9 cellular contexts compared by ENCODE assay signal in the genomic region with DNA sequence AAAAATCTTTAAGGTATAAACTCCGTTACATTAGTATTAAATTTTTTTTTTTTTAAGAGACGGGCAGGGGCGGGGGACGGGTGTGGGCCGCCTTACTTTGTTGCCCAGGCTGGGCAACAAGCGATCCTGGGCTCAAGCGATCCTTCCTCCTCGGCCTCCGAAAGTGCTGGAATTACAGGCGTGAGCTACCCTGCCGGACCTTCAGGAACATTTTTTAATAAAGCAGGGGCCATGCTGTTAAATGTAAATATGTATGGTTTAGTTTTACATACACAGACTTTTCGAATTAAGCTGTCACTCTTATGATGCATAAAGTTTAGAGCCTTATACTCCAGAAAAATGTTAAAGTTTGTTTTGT. TPM values are rescaled to one million over a fixed set of nuclear protein-coding genes. Genes with fewer than 3 reads are reported as not detected.
DNase-seq lines count a peak whose midpoint lies in the region; ATAC-seq and TF ChIP-seq lines count a peak whose summit lies in the region.
"Had no signal": no experiment of that assay in that cellular context is flagged by ENCODE, and none has a peak within 500 bp of the region (broad histone marks: within the 10 kb centered on the region; RNA-seq: fewer than 3 reads in every experiment).

No MANE protein-coding gene starts in this region.

- H3K36me3 ChIP-seq in MG63 (no peaks in the 10 kb centered on the region), duodenal mucosa (ENCODE audit: control insufficient read depth in 1 of 2, insufficient read depth in 2 of 2, low read length in 2 of 2) (no peaks in the 10 kb centered on the region)

- H3K9me3 ChIP-seq in MG63 = no peaks in the 10 kb centered on the region
- H3K9me3 ChIP-seq in duodenal mucosa (ENCODE audit: control insufficient read depth in 1 of 2, low read length in 2 of 2) = no peaks in the 10 kb centered on the region

- H3K27me3 Mint-ChIP-seq in CD14-positive monocyte (ENCODE audit: low read depth in 3 of 3) = no peaks in the 10 kb centered on the region
- no peaks in the 10 kb centered on the region for H3K27me3 Mint-ChIP-seq in natural killer cell treated with Interleukin-12 subunit alpha and Interleukin-12 subunit beta and Interleukin-15 and Interleukin-18, amount 100 ng/mL, for 72 hours
- H3K27me3 Mint-ChIP-seq: memory B cell had no signal

- ATAC-seq in natural killer cell treated with Interleukin-12 subunit alpha and Interleukin-12 subunit beta and Interleukin-15 and Interleukin-18, amount 100 ng/mL, for 72 hours = no peak
- ATAC-seq in foreskin keratinocyte (no peak), GM21360 (IDR thresholded peaks at IDR 0.05; ENCODE audit: unreplicated experiment) (no peak), HG02798 (IDR thresholded peaks at IDR 0.05; ENCODE audit: poor library complexity, unreplicated experiment) (no peak)

- H3K4me3 ChIP-seq in MG63 = peak overlapping the region; percentile 87
- H3K4me3 ChIP-seq in duodenal mucosa (ENCODE audit: low read depth in 1 of 2, low read length in 2 of 2) = peak overlapping the region; percentile 92 to 95

- H3K4me1 ChIP-seq in duodenal mucosa (ENCODE audit: control insufficient read depth in 1 of 2, insufficient read depth in 2 of 2, low read length in 2 of 2) = peaks cover 8 to 23% of the 10 kb centered on the region in 2 donors
- H3K4me1 ChIP-seq in foreskin keratinocyte = peaks cover 4% of the 10 kb centered on the region

- peak overlapping the region; percentile 95 to 96 for H3K4me3 Mint-ChIP-seq in CD14-positive monocyte
- H3K4me3 Mint-ChIP-seq in natural killer cell treated with Interleukin-12 subunit alpha and Interleukin-12 subunit beta and Interleukin-15 and Interleukin-18, amount 100 ng/mL, for 72 hours = peak overlapping the region; percentile 99

- H3K9me3 Mint-ChIP-seq in CD14-positive monocyte = peaks cover 0 to 1% (median 0%) of the 10 kb centered on the region in 7 donors
- no peaks in the 10 kb centered on the region for H3K9me3 Mint-ChIP-seq in natural killer cell treated with Interleukin-12 subunit alpha and Interleukin-12 subunit beta and Interleukin-15 and Interleukin-18, amount 100 ng/mL, for 72 hours
- H3K9me3 Mint-ChIP-seq: memory B cell had no signal

- H3K36me3 Mint-ChIP-seq in CD14-positive monocyte = peaks cover 0 to 4% of the 10 kb centered on the region in 2 donors
- H3K36me3 Mint-ChIP-seq in natural killer cell treated with Interleukin-12 subunit alpha and Interleukin-12 subunit beta and Interleukin-15 and Interleukin-18, amount 100 ng/mL, for 72 hours = peaks cover 4% of the 10 kb centered on the region
- H3K36me3 Mint-ChIP-seq: memory B cell had no signal

- peak overlapping the region; percentile 93 to 97 for H3K9ac ChIP-seq in duodenal mucosa (ENCODE audit: low read depth in 1 of 2, low read length in 2 of 2)

- H3K4me1 Mint-ChIP-seq in CD14-positive monocyte = peaks cover 71% of the 10 kb centered on the region
- peaks cover 35 to 37% of the 10 kb centered on the region in 2 donors for H3K4me1 Mint-ChIP-seq in natural killer cell treated with Interleukin-12 subunit alpha and Interleukin-12 subunit beta and Interleukin-15 and Interleukin-18, amount 100 ng/mL, for 72 hours (ENCODE audit: low read depth in 2 of 2)

- intact Hi-C loops in CD14-positive monocyte (cut with micrococcal nuclease) = loop anchor here in 1 of 2 donors (5.0 kb wide), 1 partner anchor 75 kb away; a partner anchor contains a TSS

- H3K27ac Mint-ChIP-seq in CD14-positive monocyte = peak overlapping the region in 3 of 7 donors; percentile 12 to 92 (median 90)
- H3K27ac Mint-ChIP-seq in natural killer cell treated with Interleukin-12 subunit alpha and Interleukin-12 subunit beta and Interleukin-15 and Interleukin-18, amount 100 ng/mL, for 72 hours = no peak overlapping the region
- H3K27ac Mint-ChIP-seq: memory B cell had no signal

- no peak for DNase-seq in CD14-positive monocyte (ENCODE audit: low spot score)
- DNase-seq in MG63 = no peak
- DNase-seq in natural killer cell treated with Interleukin-12 subunit alpha and Interleukin-12 subunit beta and Interleukin-15 and Interleukin-18, amount 100 ng/mL, for 72 hours (ENCODE audit: low spot score) = no peak
- no peak for DNase-seq in foreskin keratinocyte
- no peak for DNase-seq in NCI-H1694 treated with DMSO at 0.1 percent for 48 hours (lab: John Stamatoyannopoulos, UW)

- H3K27ac ChIP-seq in duodenal mucosa (ENCODE audit: low read depth, low read length) (no peak overlapping the region), foreskin keratinocyte (no peak overlapping the region)

- no peak for TF ChIP-seq CTCF in CD14-positive monocyte (IDR thresholded peaks at IDR 0.05)
- no peak for TF ChIP-seq CTCF in foreskin keratinocyte (conservative IDR thresholded peaks at IDR 0.05)

- no peaks in the 10 kb centered on the region for H3K27me3 ChIP-seq in MG63
- no peaks in the 10 kb centered on the region for H3K27me3 ChIP-seq in duodenal mucosa (ENCODE audit: control insufficient read depth in 1 of 2, insufficient read depth in 2 of 2, low read length in 2 of 2)
- H3K27me3 ChIP-seq in foreskin keratinocyte = no peaks in the 10 kb centered on the region

RNA-seq across cellular contexts. Expression of a gene that starts 2.4 kb away (rescaled TPM):
- 1 to 10 TPM; 7.2 to 7.3 TPM for polyA plus RNA-seq in CD14-positive monocyte
- total RNA-seq in MG63 (2014; rRNA removed; shearing (Covaris generic); ENCODE audit: low replicate concordance) = 12.4 and 26.6 TPM in 2 replicates
- total RNA-seq in natural killer cell treated with Interleukin-12 subunit alpha and Interleukin-12 subunit beta and Interleukin-15 and Interleukin-18, amount 100 ng/mL, for 72 hours = 10 to 100 TPM; 16.3 to 18.3 TPM
- total RNA-seq in foreskin keratinocyte = 5.0 and 5.2 TPM in 2 replicates
- polyA plus RNA-seq in foreskin keratinocyte = 2.1 and 2.4 TPM in 2 replicates
